In genomic region chr5:55856511-55857246, GRCh38 we compare ENCODE assay signal across 15 cellular contexts. TPM values are rescaled to one million over a fixed set of nuclear protein-coding genes. Genes with fewer than 3 reads are reported as not detected.
A peak's percentile ranks its signal among the peaks of the same experiment; 100 is the strongest.
DNase-seq lines count a peak whose midpoint lies in the region; ATAC-seq and TF ChIP-seq lines count a peak whose summit lies in the region.
"Had no signal": no experiment of that assay in that cellular context is flagged by ENCODE, and none has a peak within 500 bp of the region (broad histone marks: within the 10 kb centered on the region; RNA-seq: fewer than 3 reads in every experiment).

No MANE protein-coding gene starts in this region.

- no peak for TF ChIP-seq POLR2A in heart left ventricle (IDR thresholded peaks at IDR 0.05)

- no peaks in the 10 kb centered on the region for H3K27me3 ChIP-seq in CD4-positive, alpha-beta memory T cell (ENCODE audit: insufficient read depth, low read length)
- H3K27me3 ChIP-seq in heart left ventricle (no peaks in the 10 kb centered on the region), PC-3 (ENCODE audit: low read length) (no peaks in the 10 kb centered on the region)
- H3K27me3 ChIP-seq: stomach had no signal

- H3K27ac Mint-ChIP-seq in CD4-positive, alpha-beta memory T cell: peak overlapping the region; percentile 57 to 79 (median 60)
- peak overlapping the region; percentile 89 for H3K27ac Mint-ChIP-seq in T-helper 2 cell treated with Interferon-gamma antibody and Interleukin-4, amounts not matched to agents 5 μg/mL and 100 μg/mL, for 36 hours
- H3K27ac Mint-ChIP-seq in immature natural killer cell: no peak overlapping the region

- intact Hi-C loops in CD4-positive, alpha-beta memory T cell (cut with micrococcal nuclease): no loop called here
- intact Hi-C loops in heart left ventricle (cut with DNase I) (no loop called here), PC-3 (cut with micrococcal nuclease) (loop anchor here (10.0 kb wide), 1 partner anchor 102 kb away; no protein-coding TSS in a partner anchor)

- POLR2A ChIA-PET in CD4-positive, alpha-beta memory T cell (lab: Charles Lee; ENCODE audit: partially characterized antibody): no interaction called here
- POLR2A ChIA-PET in PC-3 (lab: Charles Lee; ENCODE audit: unreplicated experiment): no interaction called here

- H3F3A ChIP-seq in PC-3 (ENCODE audit: low read length, unreplicated experiment): no peaks in the 10 kb centered on the region

- H2AFZ ChIP-seq in PC-3 (ENCODE audit: low read length): no peak overlapping the region

- ATAC-seq in heart left ventricle (no peak), PC-3 (no peak)

- no peak overlapping the region for H3K4me3 ChIP-seq in CD4-positive, alpha-beta memory T cell (ENCODE audit: low read length in 2 of 2)
- H3K4me3 ChIP-seq in heart left ventricle (no peak overlapping the region), PC-3 (ENCODE audit: low read length) (no peak overlapping the region)
- H3K4me3 ChIP-seq: stomach had no signal

- no peak overlapping the region for H3K4me2 ChIP-seq in PC-3 (ENCODE audit: low read length)

- H3K79me2 ChIP-seq in PC-3 (ENCODE audit: low read length): no peaks in the 10 kb centered on the region

- H3K4me1 ChIP-seq in CD4-positive, alpha-beta memory T cell (ENCODE audit: insufficient read depth, low read length): peaks cover 26% of the 10 kb centered on the region
- H3K4me1 ChIP-seq in heart left ventricle (peaks cover 0 to 48% (median 3%) of the 10 kb centered on the region in 12 donors), PC-3 (ENCODE audit: insufficient read depth, low read length) (peaks cover 8% of the 10 kb centered on the region; the same call in 1 of the 2 replicates)
- H3K4me1 ChIP-seq: stomach had no signal

- 61 to 71% (median 65%) methylated on average over 5 of the region's 5 CpGs for WGBS in heart left ventricle, 4 donors

- no peak for TF ChIP-seq CTCF in heart left ventricle (IDR thresholded peaks at IDR 0.05)
- TF ChIP-seq CTCF in PC-3 (conservative IDR thresholded peaks at IDR 0.05; ENCODE audit: low read depth, low read length): no peak

- H3K36me3 ChIP-seq in CD4-positive, alpha-beta memory T cell (ENCODE audit: insufficient read depth, low read length): no peaks in the 10 kb centered on the region
- H3K36me3 ChIP-seq in KOPT-K1 (ENCODE audit: insufficient read depth, low read length) (no peaks in the 10 kb centered on the region), heart left ventricle (no peaks in the 10 kb centered on the region), PC-3 (ENCODE audit: low read depth, low read length) (no peaks in the 10 kb centered on the region)
- H3K36me3 ChIP-seq: stomach had no signal

- no TSS peak for BruUV-seq in PC-3 (replicated peaks; lab: Mats Ljungman, UMichigan)

- no peak overlapping the region for H3K27ac ChIP-seq in CD4-positive, alpha-beta memory T cell (ENCODE audit: low read depth, low read length)
- H3K27ac ChIP-seq in KOPT-K1 (ENCODE audit: low read depth, low read length, poor library complexity, severe bottlenecking) (peak overlapping the region; percentile 43), heart left ventricle (no peak overlapping the region), PC-3 (ENCODE audit: low read length) (no peak overlapping the region)
- H3K27ac ChIP-seq: stomach had no signal

- H3K9me3 Mint-ChIP-seq in CD4-positive, alpha-beta memory T cell: peaks cover 0 to 3% (median 0%) of the 10 kb centered on the region in 8 donors
- peaks cover 3% of the 10 kb centered on the region for H3K9me3 Mint-ChIP-seq in T-helper 2 cell treated with Interferon-gamma antibody and Interleukin-4, amounts not matched to agents 5 μg/mL and 100 μg/mL, for 36 hours
- H3K9me3 Mint-ChIP-seq in immature natural killer cell: no peaks in the 10 kb centered on the region

- no peaks in the 10 kb centered on the region for H4K20me1 ChIP-seq in PC-3 (ENCODE audit: low read length)

- DNase-seq in CD4-positive, alpha-beta memory T cell: peak; percentile 46 to 66 (median 49)
- peak; percentile 45 for DNase-seq in T-helper 2 cell treated with Interferon-gamma antibody and Interleukin-4, amounts not matched to agents 5 μg/mL and 100 μg/mL, for 36 hours (ENCODE audit: low spot score)
- DNase-seq in immature natural killer cell: peak in 2 of 3 donors; percentile 12 to 18
- no peak for DNase-seq in heart left ventricle
- no peak for DNase-seq in PC-3
- no peak for DNase-seq in NCI-H774 (lab: John Stamatoyannopoulos, UW)
- DNase-seq: activated effector memory CD4-positive, alpha-beta T cell treated with anti-CD3 and anti-CD28 coated beads, Interleukin-2, amount 50 U/mL, for 16 hours; mesenchymal stem cell; NCI-H1694; NCI-H526 treated with DMSO at 0.1 percent for 48 hours; nucleus accumbens; Right ventricle myocardium superior; stomach had no signal

- H3K9ac ChIP-seq in PC-3 (ENCODE audit: low read length): no peak overlapping the region

- peak overlapping the region in 7 of 8 donors; percentile 3 to 69 (median 57) for H3K4me3 Mint-ChIP-seq in CD4-positive, alpha-beta memory T cell
- peak overlapping the region; percentile 73 for H3K4me3 Mint-ChIP-seq in T-helper 2 cell treated with Interferon-gamma antibody and Interleukin-4, amounts not matched to agents 5 μg/mL and 100 μg/mL, for 36 hours
- H3K4me3 Mint-ChIP-seq in immature natural killer cell: no peak overlapping the region

- no peaks in the 10 kb centered on the region for H3K9me3 ChIP-seq in CD4-positive, alpha-beta memory T cell (ENCODE audit: control insufficient read depth in 1 of 2, low read length in 2 of 2)
- H3K9me3 ChIP-seq in KOPT-K1 (ENCODE audit: insufficient read depth, low read length, poor library complexity, severe bottlenecking) (no peaks in the 10 kb centered on the region), heart left ventricle (peaks cover 0 to 8% (median 0%) of the 10 kb centered on the region in 12 donors), PC-3 (ENCODE audit: low read length) (no peaks in the 10 kb centered on the region)

- peaks cover 17 to 46% (median 28%) of the 10 kb centered on the region in 4 donors for H3K4me1 Mint-ChIP-seq in CD4-positive, alpha-beta memory T cell
- H3K4me1 Mint-ChIP-seq in T-helper 2 cell treated with Interferon-gamma antibody and Interleukin-4, amounts not matched to agents 5 μg/mL and 100 μg/mL, for 36 hours (ENCODE audit: low read depth): peaks cover 59% of the 10 kb centered on the region
- peaks cover 0 to 25% of the 10 kb centered on the region in 2 donors for H3K4me1 Mint-ChIP-seq in immature natural killer cell

- peaks cover 1 to 2% of the 10 kb centered on the region in 2 donors for H3K27me3 Mint-ChIP-seq in CD4-positive, alpha-beta memory T cell
- H3K27me3 Mint-ChIP-seq in T-helper 2 cell treated with Interferon-gamma antibody and Interleukin-4, amounts not matched to agents 5 μg/mL and 100 μg/mL, for 36 hours (ENCODE audit: low read depth): no peaks in the 10 kb centered on the region
- peaks cover 0 to 5% (median 0%) of the 10 kb centered on the region in 3 donors for H3K27me3 Mint-ChIP-seq in immature natural killer cell (ENCODE audit: low read depth in 3 of 3)

- no peaks in the 10 kb centered on the region for H3K9me2 ChIP-seq in PC-3 (replicated peaks; ENCODE audit: low read length)

- CTCF ChIA-PET in CD4-positive, alpha-beta memory T cell (lab: Charles Lee; ENCODE audit: partially characterized antibody): no interaction called here
- CTCF ChIA-PET in PC-3 (lab: Charles Lee): no interaction called here

- H3K36me3 Mint-ChIP-seq in CD4-positive, alpha-beta memory T cell: no peaks in the 10 kb centered on the region
- H3K36me3 Mint-ChIP-seq in T-helper 2 cell treated with Interferon-gamma antibody and Interleukin-4, amounts not matched to agents 5 μg/mL and 100 μg/mL, for 36 hours (ENCODE audit: low read depth): peaks cover 3% of the 10 kb centered on the region
- H3K36me3 Mint-ChIP-seq in immature natural killer cell: no peaks in the 10 kb centered on the region

RNA-seq across cellular contexts. Expression of gene IL31RA, which starts 5.5 kb away (rescaled TPM):
- total RNA-seq in CD4-positive, alpha-beta memory T cell: not detected
- not detected for polyA plus RNA-seq in CD4-positive, alpha-beta memory T cell
- polyA plus RNA-seq in immature natural killer cell: not detected
- 1 to 10 TPM in 1 of 9 donors, under 1 TPM in 4, not detected in 4; 0.21 to 2.2 (median 0.54) TPM for total RNA-seq in heart left ventricle
- under 1 TPM in 1 of 2 donors, not detected in 1; 0.12 TPM for polyA plus RNA-seq in heart left ventricle
- 1.6 and 3.0 TPM in 2 replicates for total RNA-seq in PC-3 (2014; rRNA removed)
- total RNA-seq: frontal cortex, Right ventricle myocardium superior had no signal
- polyA plus RNA-seq: stomach had no signal

Comparison
In these comparisons a context has a peak if more than half of its experiments do, and no peak if none do; other contexts are left out.
1. DNase-seq: peak in CD4-positive, alpha-beta memory T cell (5 of 5), T-helper 2 cell treated with Interferon-gamma antibody and Interleukin-4, amounts not matched to agents 5 μg/mL and 100 μg/mL, for 36 hours (single experiment) and immature natural killer cell (2 of 3); none in heart left ventricle (0 of 5), PC-3 (single experiment) and NCI-H774 (single experiment).
2. H3K27ac Mint-ChIP-seq: peak in CD4-positive, alpha-beta memory T cell (7 of 7) and T-helper 2 cell treated with Interferon-gamma antibody and Interleukin-4, amounts not matched to agents 5 μg/mL and 100 μg/mL, for 36 hours (single experiment); none in immature natural killer cell (0 of 6).
3. H3K4me3 Mint-ChIP-seq: peak in CD4-positive, alpha-beta memory T cell (7 of 8) and T-helper 2 cell treated with Interferon-gamma antibody and Interleukin-4, amounts not matched to agents 5 μg/mL and 100 μg/mL, for 36 hours (single experiment); none in immature natural killer cell (0 of 5).